16 cellular contexts compared by ENCODE assay signal in genomic region chr11:2209370-2209801, GRCh38. TPM values are rescaled to one million over a fixed set of nuclear protein-coding genes. Genes with fewer than 3 reads are reported as not detected.
DNase-seq lines count a peak whose midpoint lies in the region; ATAC-seq lines count a peak whose summit lies in the region.
"Had no signal": no experiment of that assay in that cellular context is flagged by ENCODE, and none has a peak within 500 bp of the region (broad histone marks: within the 10 kb centered on the region; RNA-seq: fewer than 3 reads in every experiment).

No MANE protein-coding gene starts in this region.

- no peak overlapping the region for H3K4ac ChIP-seq in trophoblast cell (ENCODE audit: low read depth, low read length)

- H3K14ac ChIP-seq in trophoblast cell (ENCODE audit: low read length) = no peak overlapping the region

- peaks cover 21 to 31% of the 10 kb centered on the region in 2 donors for H3K4me1 Mint-ChIP-seq in effector memory CD8-positive, alpha-beta T cell (ENCODE audit: low read depth in 2 of 2)

- H3K27me3 ChIP-seq in endocrine pancreas (ENCODE audit: control insufficient read depth, insufficient read depth, low read length) = no peaks in the 10 kb centered on the region
- H3K27me3 ChIP-seq in trophoblast cell (ENCODE audit: insufficient read depth, low read length) = no peaks in the 10 kb centered on the region
- H3K27me3 ChIP-seq: BLaER1 had no signal

- H3K18ac ChIP-seq in trophoblast cell (ENCODE audit: low read length) = no peak overlapping the region

- WGBS in trophoblast cell (ENCODE audit: extremely low coverage, insufficient coverage, insufficient read length) = no CpG with 5 or more reads among the region's 11 CpGs

- no peak overlapping the region for H4K8ac ChIP-seq in trophoblast cell (ENCODE audit: low read depth, low read length)

- no peak overlapping the region for H3K23ac ChIP-seq in trophoblast cell (ENCODE audit: low read length)

- no peaks in the 10 kb centered on the region for H3K36me3 Mint-ChIP-seq in effector memory CD8-positive, alpha-beta T cell (ENCODE audit: insufficient read depth)
- H3K36me3 Mint-ChIP-seq: WTC11 had no signal

- H3K4me3 Mint-ChIP-seq in effector memory CD8-positive, alpha-beta T cell = no peak overlapping the region
- H3K4me3 Mint-ChIP-seq: WTC11 had no signal

- no peak overlapping the region for H2BK12ac ChIP-seq in trophoblast cell (ENCODE audit: low read length)

- no peak overlapping the region for H2AFZ ChIP-seq in trophoblast cell (ENCODE audit: insufficient read depth, low read length, poor library complexity)

- no peak overlapping the region for H3K27ac ChIP-seq in trophoblast cell (ENCODE audit: low read depth, low read length)
- H3K27ac ChIP-seq: 22Rv1, adrenal gland, BLaER1 had no signal

- no peaks in the 10 kb centered on the region for H3K79me2 ChIP-seq in trophoblast cell (ENCODE audit: control insufficient read depth, insufficient read depth, low read length, poor library complexity)

- no peaks in the 10 kb centered on the region for H3K36me3 ChIP-seq in endocrine pancreas (ENCODE audit: control insufficient read depth, insufficient read depth, low read length)
- H3K36me3 ChIP-seq in trophoblast cell (ENCODE audit: control insufficient read depth in 1 of 2, insufficient read depth in 2 of 2, low read length in 2 of 2) = no peaks in the 10 kb centered on the region
- H3K36me3 ChIP-seq: adrenal gland, BLaER1 had no signal

- no peak overlapping the region for H3K4me3 ChIP-seq in endocrine pancreas (ENCODE audit: control insufficient read depth, insufficient read depth, low read length)
- H3K4me3 ChIP-seq in trophoblast cell (ENCODE audit: low read depth, low read length) = no peak overlapping the region
- H3K4me3 ChIP-seq: adrenal gland, BLaER1 had no signal

- peak overlapping the region; percentile 16 for H4K91ac ChIP-seq in trophoblast cell (ENCODE audit: low read depth, low read length)

- no peak overlapping the region for H3K27ac Mint-ChIP-seq in effector memory CD8-positive, alpha-beta T cell
- H3K27ac Mint-ChIP-seq: WTC11 had no signal

- peaks cover 0 to 10% of the 10 kb centered on the region in 2 donors for H3K27me3 Mint-ChIP-seq in effector memory CD8-positive, alpha-beta T cell

- peak overlapping the region; percentile 14 for H2AK5ac ChIP-seq in trophoblast cell (ENCODE audit: low read length)

- H3K9ac ChIP-seq in endocrine pancreas (ENCODE audit: control insufficient read depth, insufficient read depth, low read length) (peak overlapping the region; percentile 56), trophoblast cell (ENCODE audit: low read length) (no peak overlapping the region)
- H3K9ac ChIP-seq: BLaER1 had no signal

- DNase-seq in DMS53 (lab: John Stamatoyannopoulos, UW) = peak; percentile 60
- no peak for DNase-seq in DMS53 treated with DMSO at 0.1 percent for 48 hours (lab: John Stamatoyannopoulos, UW; ENCODE audit: unreplicated experiment)
- peak; percentile 5 for DNase-seq in AG08396 (ENCODE audit: low spot score)
- DNase-seq in trophoblast cell = no peak
- DNase-seq in stimulated activated naive CD4-positive, alpha-beta T cell treated with Interleukin-2 at 50 U/mL for 16 hours (lab: John Stamatoyannopoulos, UW) = no peak
- no peak for DNase-seq in effector memory CD8-positive, alpha-beta T cell
- no peak for DNase-seq in activated CD4-positive, alpha-beta T cell treated with anti-CD3 and anti-CD28 coated beads, Interleukin-2, amount 50 U/mL, for 4 hours
- DNase-seq: effector CD8-positive, alpha-beta T cell; GOT3; NCI-H2107; T-helper 1 cell had no signal

- no peak overlapping the region for H2BK5ac ChIP-seq in trophoblast cell (ENCODE audit: low read depth, low read length, poor library complexity)

- ATAC-seq in effector memory CD8-positive, alpha-beta T cell (replicated peaks) = no peak

- H2BK120ac ChIP-seq in trophoblast cell (ENCODE audit: insufficient read depth, low read length, poor library complexity) = no peak overlapping the region

- no peaks in the 10 kb centered on the region for H3K4me1 ChIP-seq in endocrine pancreas (ENCODE audit: control insufficient read depth, insufficient read depth, low read length)
- peaks cover 19% of the 10 kb centered on the region in 2 experiments for H3K4me1 ChIP-seq in trophoblast cell (ENCODE audit: control insufficient read depth in 1 of 2, insufficient read depth in 2 of 2, low read length in 2 of 2)
- H3K4me1 ChIP-seq: adrenal gland had no signal

- no peak overlapping the region for H3K4me2 ChIP-seq in trophoblast cell (ENCODE audit: low read length)
- H3K4me2 ChIP-seq: BLaER1 had no signal

- H3K9me3 ChIP-seq in endocrine pancreas (ENCODE audit: control insufficient read depth, low read length) (no peaks in the 10 kb centered on the region), trophoblast cell (ENCODE audit: insufficient read depth, low read depth, low read length) (peaks cover 6% of the 10 kb centered on the region)
- H3K9me3 ChIP-seq: adrenal gland, BLaER1 had no signal

- H3K9me3 Mint-ChIP-seq in effector memory CD8-positive, alpha-beta T cell = no peaks in the 10 kb centered on the region
- H3K9me3 Mint-ChIP-seq: WTC11 had no signal

- peaks cover 3% of the 10 kb centered on the region for H3K79me1 ChIP-seq in trophoblast cell (ENCODE audit: low read length)

- H4K12ac ChIP-seq in trophoblast cell (ENCODE audit: low read depth, low read length) = no peak overlapping the region

RNA-seq across cellular contexts. Expression of gene TH, which starts 37.8 kb away (rescaled TPM):
- polyA plus RNA-seq in trophoblast cell (2013) = 0.03 TPM in 2 replicates

RNA-seq across cellular contexts. Expression of gene INS, which starts 48.4 kb away (rescaled TPM):
- not detected in 2 replicates for polyA plus RNA-seq in trophoblast cell (2013)

Comparison
In these comparisons a context has a peak if more than half of its experiments do, and no peak if none do; other contexts are left out.
1. DNase-seq: peak in DMS53 (single experiment) and AG08396 (single experiment); none in DMS53 treated with DMSO at 0.1 percent for 48 hours (single experiment), trophoblast cell (0 of 2), stimulated activated naive CD4-positive, alpha-beta T cell treated with Interleukin-2 at 50 U/mL for 16 hours (single experiment), effector memory CD8-positive, alpha-beta T cell (0 of 3) and activated CD4-positive, alpha-beta T cell treated with anti-CD3 and anti-CD28 coated beads, Interleukin-2, amount 50 U/mL, for 4 hours (0 of 2).